1 cellular context compared by ENCODE assay signal in genomic region chr10:134743-135600, GRCh38.
TF ChIP-seq lines count a peak whose summit lies in the region.

ZMYND11 (plus strand) TSS chr10:135455; CDS start chr10:180013, 44,558 bp downstream.

TF ChIP-seq in GM23338, 12 proteins besides CTCF, POLR2A, EP300 and RAD21 (continued from another document):
- TF ChIP-seq ETS1 (IDR thresholded peaks at IDR 0.05) (no peak), POLR2AphosphoS5 (IDR thresholded peaks at IDR 0.05; ENCODE audit: low read depth) (peak; percentile 54), REST (IDR thresholded peaks at IDR 0.05; ENCODE audit: unreplicated experiment) (no peak), EZH2phosphoT487 (IDR thresholded peaks at IDR 0.05; ENCODE audit: unreplicated experiment) (no peak)
